ENCODE assay signal across 1 cellular context in the genomic region with DNA sequence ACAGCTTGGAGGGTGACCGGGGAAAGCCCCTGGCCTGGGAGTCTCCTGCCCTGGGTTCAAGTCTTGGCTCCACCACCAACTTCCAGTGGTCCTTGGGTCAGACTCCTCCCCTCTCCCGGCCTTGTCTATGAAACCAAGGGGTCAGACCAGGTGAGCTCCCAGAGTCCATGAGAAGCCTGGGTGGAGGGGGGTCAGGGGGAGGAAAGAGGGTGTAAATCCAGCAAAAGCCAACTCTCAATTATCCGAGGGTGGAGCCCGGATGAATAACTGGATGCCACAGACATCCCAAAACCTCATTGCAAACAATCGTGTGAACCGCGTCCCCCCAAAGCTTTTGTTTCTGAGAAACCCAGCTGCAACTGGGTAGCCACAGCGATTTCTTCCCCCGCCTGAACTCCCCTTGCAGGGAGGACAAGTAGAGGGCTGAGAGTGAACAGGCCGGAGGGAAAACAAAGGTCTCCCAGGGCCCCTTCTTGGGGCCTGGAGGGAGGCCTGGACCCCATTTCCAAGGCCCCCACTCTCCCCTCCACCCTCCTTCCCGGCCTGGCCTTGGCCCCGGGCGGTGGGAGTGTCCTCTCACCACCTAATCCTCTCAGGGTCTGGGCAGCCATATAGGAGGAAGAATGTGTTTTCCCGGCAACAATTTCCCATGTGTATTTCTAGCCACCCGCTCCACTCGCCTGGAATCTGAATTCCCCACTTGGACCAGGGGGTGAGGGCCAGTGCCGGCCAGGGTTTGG.
TF ChIP-seq lines count a peak whose summit lies in the region.

No MANE protein-coding gene starts in this region.

TF ChIP-seq in IMR-90, 13 proteins besides CTCF, POLR2A, EP300 and RAD21:
- TF ChIP-seq MXI1 (IDR thresholded peaks at IDR 0.05; ENCODE audit: borderline replicate concordance, low read depth, low read length) = no peak
- no peak for TF ChIP-seq BHLHE40 (IDR thresholded peaks at IDR 0.05; ENCODE audit: low read depth, low read length)
- TF ChIP-seq CHD1 (IDR thresholded peaks at IDR 0.05; ENCODE audit: low read depth, low read length) = no peak
- no peak for TF ChIP-seq MAZ (IDR thresholded peaks at IDR 0.05; ENCODE audit: borderline replicate concordance, low read depth, low read length)
TF ChIP-seq in IMR-90: peak in this region for 0.
